In genomic region chr13:43376596-43376995, GRCh38 we compare ENCODE assay signal across 18 cellular contexts.
A peak's percentile ranks its signal among the peaks of the same experiment; 100 is the strongest.
DNase-seq lines count a peak whose midpoint lies in the region; ATAC-seq lines count a peak whose summit lies in the region.
"Had no signal": no experiment of that assay in that cellular context is flagged by ENCODE, and none has a peak within 500 bp of the region (broad histone marks: within the 10 kb centered on the region; RNA-seq: fewer than 3 reads in every experiment).

No MANE protein-coding gene starts in this region.

- no peaks in the 10 kb centered on the region for H3K4me1 Mint-ChIP-seq in stimulated activated memory B cell treated with anti-CD40 and anti-IgM and Interleukin-4, amounts not matched to agents 10 μg/mL and 1 μg/mL and 100 μg/mL, for 72 hours

- no peak overlapping the region for H3K4me3 Mint-ChIP-seq in stimulated activated memory B cell treated with anti-CD40 and anti-IgM and Interleukin-4, amounts not matched to agents 10 μg/mL and 1 μg/mL and 100 μg/mL, for 72 hours
- H3K4me3 Mint-ChIP-seq: CD4-positive, CD25-positive, alpha-beta regulatory T cell; CD8-positive, alpha-beta memory T cell; HFFc6; IgD-negative memory B cell had no signal

- peak; percentile 7 for ATAC-seq in stimulated activated memory B cell treated with anti-CD40 and anti-IgM and Interleukin-4, amounts not matched to agents 10 μg/mL and 1 μg/mL and 100 μg/mL, for 72 hours
- ATAC-seq in GM21390 (IDR thresholded peaks at IDR 0.05; ENCODE audit: unreplicated experiment) (no peak), sciatic nerve (no peak)
- ATAC-seq: HCT116 had no signal

- H3K36me3 Mint-ChIP-seq in stimulated activated memory B cell treated with anti-CD40 and anti-IgM and Interleukin-4, amounts not matched to agents 10 μg/mL and 1 μg/mL and 100 μg/mL, for 72 hours: no peaks in the 10 kb centered on the region
- H3K36me3 Mint-ChIP-seq: CD4-positive, CD25-positive, alpha-beta regulatory T cell; CD8-positive, alpha-beta memory T cell had no signal

- peak; percentile 74 for DNase-seq in DMS 273 (lab: John Stamatoyannopoulos, UW; ENCODE audit: unreplicated experiment)
- peak; percentile 81 for DNase-seq in G401 (ENCODE audit: low spot score)
- DNase-seq in cerebellar cortex (ENCODE audit: low spot score): peak; percentile 77
- DNase-seq in sciatic nerve (ENCODE audit: low spot score): no peak
- DNase-seq: ACHN; CD4-positive, CD25-positive, alpha-beta regulatory T cell; CD8-positive, alpha-beta memory T cell; COR-L47; DMS153; DMS79; GF-D8; GOT3; H7; HFFc6 had no signal

- H3K9me3 Mint-ChIP-seq in stimulated activated memory B cell treated with anti-CD40 and anti-IgM and Interleukin-4, amounts not matched to agents 10 μg/mL and 1 μg/mL and 100 μg/mL, for 72 hours: peaks cover 11% of the 10 kb centered on the region

- intact Hi-C loops in sciatic nerve (cut with DNase I): no loop called here

- H3K27ac Mint-ChIP-seq in stimulated activated memory B cell treated with anti-CD40 and anti-IgM and Interleukin-4, amounts not matched to agents 10 μg/mL and 1 μg/mL and 100 μg/mL, for 72 hours: no peak overlapping the region
- H3K27ac Mint-ChIP-seq: CD4-positive, CD25-positive, alpha-beta regulatory T cell; CD8-positive, alpha-beta memory T cell; HFFc6; IgD-negative memory B cell had no signal

- H3K27me3 Mint-ChIP-seq in stimulated activated memory B cell treated with anti-CD40 and anti-IgM and Interleukin-4, amounts not matched to agents 10 μg/mL and 1 μg/mL and 100 μg/mL, for 72 hours: peaks cover 35% of the 10 kb centered on the region

- in situ Hi-C loops in G401 (cut with HindIII; ENCODE audit: low sequenced_read_pairs): no loop called here
